Comparison of ENCODE assay signal across 9 cellular contexts in the genomic region with DNA sequence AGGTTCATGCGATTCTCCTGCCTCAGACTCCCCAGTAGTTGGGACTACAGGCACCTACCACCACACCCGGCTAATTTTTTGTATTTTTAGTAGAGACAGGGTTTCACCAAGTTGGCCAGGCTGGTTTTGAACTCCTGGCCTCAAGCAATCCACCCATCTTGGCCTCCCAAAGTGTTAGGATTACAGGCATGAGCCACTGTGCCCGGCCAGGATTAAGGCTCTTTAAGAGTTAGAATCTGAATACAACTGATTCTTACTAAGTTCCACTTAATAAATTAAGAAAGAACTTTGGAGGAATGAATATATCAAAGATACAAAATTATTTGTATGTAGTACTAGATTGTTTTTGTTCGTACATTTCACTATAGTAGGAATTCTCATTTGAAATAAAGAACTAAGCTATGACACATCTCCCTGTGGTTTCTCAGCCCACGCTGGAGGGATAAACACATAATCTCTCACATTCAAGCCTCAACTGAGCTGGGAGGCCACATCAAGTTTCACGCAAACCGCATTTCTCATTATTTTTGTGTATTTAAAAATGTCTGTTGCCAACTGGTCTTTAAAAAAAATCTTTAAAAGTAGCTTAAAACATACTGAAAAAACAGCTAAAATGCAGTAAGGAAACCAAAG. TPM values are rescaled to one million over a fixed set of nuclear protein-coding genes. Genes with fewer than 3 reads are reported as not detected.
DNase-seq lines count a peak whose midpoint lies in the region; TF ChIP-seq lines count a peak whose summit lies in the region.
"Had no signal": no experiment of that assay in that cellular context is flagged by ENCODE, and none has a peak within 500 bp of the region (broad histone marks: within the 10 kb centered on the region; RNA-seq: fewer than 3 reads in every experiment).

No MANE protein-coding gene starts in this region.

- H3K4me3 ChIP-seq in SJSA1 (no peak overlapping the region), brain microvascular endothelial cell (ENCODE audit: low read depth, low read length) (no peak overlapping the region)
- H3K4me3 ChIP-seq: tibial nerve had no signal

- DNase-seq in ELR (ENCODE audit: low read depth) (peak; percentile 81), SJSA1 (ENCODE audit: low read depth in 1 of 2, low spot score in 2 of 2) (peak; percentile 71 to 83), brain microvascular endothelial cell (peak; percentile 82), cerebellum (ENCODE audit: low spot score) (no peak), NCI-H510A (lab: John Stamatoyannopoulos, UW) (no peak), ecto neural progenitor cell (ENCODE audit: low spot score) (no peak), type B pancreatic cell (ENCODE audit: extremely low spot score, unreplicated experiment) (no peak)
- DNase-seq in stimulated activated CD4-positive, alpha-beta T cell treated with anti-CD3 and anti-CD28 coated beads, Interleukin-2, amount 100 ng/mL, for 4 hours (ENCODE audit: low read depth), result peak; percentile 51

- H3K36me3 ChIP-seq in SJSA1 (peaks cover 6% of the 10 kb centered on the region; the same call in 1 of the 2 replicates), brain microvascular endothelial cell (replicated peaks) (no peaks in the 10 kb centered on the region)
- H3K36me3 ChIP-seq: tibial nerve had no signal

- TF ChIP-seq CTCF in brain microvascular endothelial cell (IDR thresholded peaks at IDR 0.05; ENCODE audit: low read depth, low read length, missing control alignments) (no peak), type B pancreatic cell (conservative IDR thresholded peaks at IDR 0.05) (no peak)

- in situ Hi-C loops in brain microvascular endothelial cell (cut with HindIII; ENCODE audit: low pct_ligation_motif_present, low sequenced_read_pairs), result no loop called here

- H3K9me3 Mint-ChIP-seq in type B pancreatic cell, result no peaks in the 10 kb centered on the region

- H3K4me3 Mint-ChIP-seq in type B pancreatic cell, result no peak overlapping the region

- H3K27me3 ChIP-seq in SJSA1 (replicated peaks) (no peaks in the 10 kb centered on the region), brain microvascular endothelial cell (replicated peaks) (no peaks in the 10 kb centered on the region)
- H3K27me3 ChIP-seq: tibial nerve had no signal

- peaks cover 30% of the 10 kb centered on the region for H3K4me1 Mint-ChIP-seq in type B pancreatic cell (ENCODE audit: unreplicated experiment)

- no peaks in the 10 kb centered on the region for H3K9me3 ChIP-seq in SJSA1 (replicated peaks)
- H3K9me3 ChIP-seq: tibial nerve had no signal

- H3K4me1 ChIP-seq in SJSA1 (replicated peaks), result peaks cover 7% of the 10 kb centered on the region

- H3K27me3 Mint-ChIP-seq in type B pancreatic cell, result no peaks in the 10 kb centered on the region

- H3K27ac ChIP-seq in SJSA1 (no peak overlapping the region), brain microvascular endothelial cell (peak overlapping the region; percentile 23)

- H3K36me3 Mint-ChIP-seq in type B pancreatic cell, result no peaks in the 10 kb centered on the region

- H3K27ac Mint-ChIP-seq in type B pancreatic cell, result no peak overlapping the region

RNA-seq across cellular contexts. Expression of a gene that starts 34.2 kb away (rescaled TPM):
- 0.56 and 2.7 TPM in 2 replicates for total RNA-seq in SJSA1 (2014; rRNA removed; shearing (Covaris generic))
- total RNA-seq in cerebellum (7.3 TPM), type B pancreatic cell (ENCODE audit: low replicate concordance) (9.4 and 11.6 TPM in 2 replicates)

Comparison
In these comparisons a context has a peak if more than half of its experiments do, and no peak if none do; other contexts are left out.
1. DNase-seq: peak in ELR (single experiment), SJSA1 (2 of 2), brain microvascular endothelial cell (single experiment) and stimulated activated CD4-positive, alpha-beta T cell treated with anti-CD3 and anti-CD28 coated beads, Interleukin-2, amount 100 ng/mL, for 4 hours (single experiment); none in cerebellum (single experiment), NCI-H510A (single experiment), ecto neural progenitor cell (single experiment) and type B pancreatic cell (single experiment).